ENCODE assay signal across 29 cellular contexts in the genomic region with DNA sequence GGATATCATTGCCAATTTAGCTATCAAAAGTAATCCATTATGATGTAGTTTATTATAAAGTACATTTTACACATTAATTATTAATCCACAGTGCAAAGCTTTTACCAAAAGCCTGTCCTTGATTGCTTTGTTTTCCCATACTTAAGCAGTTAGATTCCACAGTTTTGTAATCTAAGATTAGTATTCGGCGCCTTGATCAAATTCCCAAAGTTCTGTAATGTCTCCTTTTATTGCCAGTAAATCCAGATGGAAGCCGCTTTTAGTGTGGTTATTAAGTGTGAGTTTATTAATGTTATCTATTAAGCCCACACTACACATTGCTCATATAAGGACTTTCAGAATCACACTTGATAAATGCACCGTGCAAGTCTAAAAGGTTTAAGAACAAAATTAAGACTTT.
"Had no signal": no experiment of that assay in that cellular context is flagged by ENCODE, and none has a peak within 500 bp of the region (broad histone marks: within the 10 kb centered on the region; RNA-seq: fewer than 3 reads in every experiment).

No MANE protein-coding gene starts in this region.

- DNase-seq: colonic mucosa; cortex of kidney; dermis blood vessel endothelial cell; dorsolateral prefrontal cortex; effector CD4-positive, alpha-beta T cell; effector CD8-positive, alpha-beta T cell; effector memory CD4-positive, alpha-beta T cell; effector memory CD8-positive, alpha-beta T cell; endodermal cell; erythroblast; esophagus squamous epithelium; foreskin fibroblast; foreskin keratinocyte; foreskin melanocyte; gastrocnemius medialis; glutamatergic neuron; head of caudate nucleus; heart left ventricle; heart right ventricle had no signal

- H3K4me1 ChIP-seq: colonic mucosa, esophagus squamous epithelium, foreskin keratinocyte, gastrocnemius medialis, heart right ventricle had no signal

- H3K9me3 Mint-ChIP-seq: dendritic cell treated with granulocyte-macrophage colony-stimulating factor and Interleukin-4, amounts not matched to agents 40 ng/mL and 50 ng/mL, for 4 days; endodermal cell had no signal

- H3K36me3 ChIP-seq: colonic mucosa, esophagus muscularis mucosa, esophagus squamous epithelium, gastrocnemius medialis, gastroesophageal sphincter, heart left ventricle, heart right ventricle had no signal

- H3K9me3 ChIP-seq: colonic mucosa, esophagus muscularis mucosa, esophagus squamous epithelium, gastrocnemius medialis, gastroesophageal sphincter, heart left ventricle, heart right ventricle had no signal

- H3K27me3 ChIP-seq: colonic mucosa, dorsolateral prefrontal cortex, esophagus muscularis mucosa, esophagus squamous epithelium, foreskin keratinocyte, gastrocnemius medialis, gastroesophageal sphincter, heart left ventricle, heart right ventricle had no signal

- H3K4me3 ChIP-seq: colonic mucosa, coronary artery, dorsolateral prefrontal cortex, esophagus muscularis mucosa, esophagus squamous epithelium, gastrocnemius medialis, gastroesophageal sphincter, heart left ventricle, heart right ventricle had no signal

- FAIRE-seq: colon, endometrium, endothelial cell of umbilical vein, frontal cortex had no signal

- H3K4me3 Mint-ChIP-seq: dendritic cell treated with granulocyte-macrophage colony-stimulating factor and Interleukin-4, amounts not matched to agents 40 ng/mL and 50 ng/mL, for 4 days; effector memory CD8-positive, alpha-beta T cell; endodermal cell had no signal

- H3K27ac Mint-ChIP-seq: dendritic cell treated with granulocyte-macrophage colony-stimulating factor and Interleukin-4, amounts not matched to agents 40 ng/mL and 50 ng/mL, for 4 days; effector memory CD8-positive, alpha-beta T cell; endodermal cell had no signal

- H3K4me1 Mint-ChIP-seq: endodermal cell had no signal

- H3K27ac ChIP-seq: colonic mucosa, coronary artery, dorsolateral prefrontal cortex, epithelial cell of prostate, esophagus muscularis mucosa, esophagus squamous epithelium, foreskin keratinocyte, gastrocnemius medialis, gastroesophageal sphincter had no signal

- ATAC-seq: effector memory CD8-positive, alpha-beta T cell; esophagus mucosa; foreskin keratinocyte; gastrocnemius medialis; gastroesophageal sphincter had no signal
